Comparison of ENCODE assay signal across 17 cellular contexts in the genomic region with DNA sequence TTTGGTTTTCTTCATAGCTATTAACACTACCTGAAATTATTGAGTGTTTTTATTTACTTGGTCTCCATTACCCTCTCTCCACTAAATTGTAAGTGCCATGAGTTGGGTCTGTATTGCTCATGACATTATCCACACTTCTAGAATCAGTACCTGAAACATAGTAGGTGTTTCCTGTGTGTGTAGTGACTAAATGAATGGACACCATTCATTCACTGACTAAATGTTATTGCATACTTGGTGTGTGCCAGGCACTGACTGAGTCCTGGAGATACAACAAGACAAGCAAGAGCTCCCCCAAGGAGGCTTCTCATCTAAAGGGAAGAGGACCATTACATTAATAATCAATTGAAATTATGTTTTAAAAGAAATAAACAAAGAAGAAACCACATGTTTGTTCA. TPM values are rescaled to one million over a fixed set of nuclear protein-coding genes. Genes with fewer than 3 reads are reported as not detected.
DNase-seq lines count a peak whose midpoint lies in the region; ATAC-seq, FAIRE-seq and TF ChIP-seq lines count a peak whose summit lies in the region.
"Had no signal": no experiment of that assay in that cellular context is flagged by ENCODE, and none has a peak within 500 bp of the region (broad histone marks: within the 10 kb centered on the region; RNA-seq: fewer than 3 reads in every experiment).

No MANE protein-coding gene starts in this region.

- H3K9me3 Mint-ChIP-seq in activated CD8-positive, alpha-beta T cell treated with anti-CD3 and anti-CD28 coated beads for 36 hours, result no peaks in the 10 kb centered on the region
- no peaks in the 10 kb centered on the region for H3K9me3 Mint-ChIP-seq in activated CD8-positive, alpha-beta T cell treated with anti-CD3 and anti-CD28 coated beads, Interleukin-2, amount 10 ng/mL, durations not matched to agents 7 days and 5 days (ENCODE audit: insufficient read depth)
- H3K9me3 Mint-ChIP-seq in naive B cell, result no peaks in the 10 kb centered on the region

- H3K4me2 ChIP-seq in OCI-LY1 (ENCODE audit: low read length), result no peak overlapping the region
- H3K4me2 ChIP-seq: A549 had no signal

- H3K4me3 Mint-ChIP-seq in activated CD8-positive, alpha-beta T cell treated with anti-CD3 and anti-CD28 coated beads for 36 hours, result no peak overlapping the region
- no peak overlapping the region for H3K4me3 Mint-ChIP-seq in activated CD8-positive, alpha-beta T cell treated with anti-CD3 and anti-CD28 coated beads, Interleukin-2, amount 10 ng/mL, durations not matched to agents 7 days and 5 days
- H3K4me3 Mint-ChIP-seq in naive B cell, result peak overlapping the region in 4 of 8 donors; percentile 83 to 92 (median 88)

- peaks cover 35% of the 10 kb centered on the region for H3K79me2 ChIP-seq in OCI-LY1 (ENCODE audit: insufficient read depth, low read length)

- ATAC-seq in activated CD8-positive, alpha-beta T cell treated with anti-CD3 and anti-CD28 coated beads for 36 hours, result peak; percentile 62
- no peak for ATAC-seq in activated CD8-positive, alpha-beta T cell treated with anti-CD3 and anti-CD28 coated beads, Interleukin-2, amount 10 ng/mL, durations not matched to agents 7 days and 5 days
- no peak for ATAC-seq in naive B cell (ENCODE audit: low read depth in 2 of 2)
- ATAC-seq: A549 had no signal

- H3K36me3 Mint-ChIP-seq in activated CD8-positive, alpha-beta T cell treated with anti-CD3 and anti-CD28 coated beads for 36 hours (ENCODE audit: low read depth), result no peaks in the 10 kb centered on the region
- no peaks in the 10 kb centered on the region for H3K36me3 Mint-ChIP-seq in activated CD8-positive, alpha-beta T cell treated with anti-CD3 and anti-CD28 coated beads, Interleukin-2, amount 10 ng/mL, durations not matched to agents 7 days and 5 days (ENCODE audit: low read depth)
- H3K36me3 Mint-ChIP-seq in naive B cell, result no peaks in the 10 kb centered on the region

- TF ChIP-seq POLR2A in GM12892 (IDR thresholded peaks at IDR 0.05; ENCODE audit: low read depth, low read length), result no peak
- no peak for TF ChIP-seq POLR2A in adrenal gland (IDR thresholded peaks at IDR 0.05)

- H3K27me3 ChIP-seq in OCI-LY1 (ENCODE audit: insufficient read depth, low read length) (no peaks in the 10 kb centered on the region), adrenal gland (no peaks in the 10 kb centered on the region)
- H3K27me3 ChIP-seq: SJSA1 had no signal

- H3K4me1 ChIP-seq in OCI-LY1 (ENCODE audit: insufficient read depth, low read length, severe bottlenecking) (peaks cover 39% of the 10 kb centered on the region), adrenal gland (replicated peaks in 1 of 2) (no peaks in the 10 kb centered on the region)
- H3K4me1 ChIP-seq: A549, SJSA1 had no signal

- H3F3A ChIP-seq in OCI-LY1 (ENCODE audit: insufficient read depth, low read length), result no peaks in the 10 kb centered on the region

- no peaks in the 10 kb centered on the region for H3K9me2 ChIP-seq in OCI-LY1 (ENCODE audit: low read depth, low read length)

- no peak overlapping the region for H2AFZ ChIP-seq in OCI-LY1 (ENCODE audit: low read length)

- CTCF ChIA-PET in activated CD8-positive, alpha-beta T cell treated with anti-CD3 and anti-CD28 coated beads for 36 hours (lab: Charles Lee), result interaction anchor here (1.3 kb wide), 2 partner anchors 21 to 27 kb away, joined by 3 to 4 read pairs; no protein-coding TSS in a partner anchor
- CTCF ChIA-PET in activated CD8-positive, alpha-beta T cell treated with anti-CD3 and anti-CD28 coated beads, Interleukin-2, amount 10 ng/mL, durations not matched to agents 7 days and 5 days (lab: Charles Lee), result interaction anchor here (0.9 kb wide), 1 partner anchor 10 kb away, joined by 3 read pairs; no protein-coding TSS in a partner anchor

- H3K27ac ChIP-seq in OCI-LY1 (ENCODE audit: low read depth, low read length, poor library complexity, severe bottlenecking) (peak overlapping the region; percentile 85), adrenal gland (no peak overlapping the region)
- H3K27ac ChIP-seq: A549, RWPE1, SJSA1 had no signal

- no peak for DNase-seq in activated CD8-positive, alpha-beta T cell treated with anti-CD3 and anti-CD28 coated beads for 36 hours
- DNase-seq in activated CD8-positive, alpha-beta T cell treated with anti-CD3 and anti-CD28 coated beads, Interleukin-2, amount 10 ng/mL, durations not matched to agents 7 days and 5 days, result no peak
- DNase-seq in GM12892 (ENCODE audit: insufficient read length) (no peak), naive B cell (no peak), adrenal gland (no peak), DMS53 (lab: John Stamatoyannopoulos, UW) (no peak)
- no peak for DNase-seq in effector CD4-positive, alpha-beta T cell
- DNase-seq: Calu3, H7, IMR-90, NCI-H1436, NCI-H2029 treated with DMSO at 0.1 percent for 48 hours, NCI-H510A treated with DMSO at 0.1 percent for 48 hours had no signal

- no peaks in the 10 kb centered on the region for H3K9me3 ChIP-seq in OCI-LY1 (ENCODE audit: low read length)
- H3K9me3 ChIP-seq in adrenal gland (replicated peaks in 1 of 3), result no peaks in the 10 kb centered on the region
- H3K9me3 ChIP-seq: A549, SJSA1 had no signal

- intact Hi-C loops in activated CD8-positive, alpha-beta T cell treated with anti-CD3 and anti-CD28 coated beads for 36 hours (cut with micrococcal nuclease), result no loop called here
- intact Hi-C loops in adrenal gland (cut with DNase I), result no loop called here

- POLR2A ChIA-PET in activated CD8-positive, alpha-beta T cell treated with anti-CD3 and anti-CD28 coated beads for 36 hours (lab: Charles Lee), result no interaction called here
- POLR2A ChIA-PET in activated CD8-positive, alpha-beta T cell treated with anti-CD3 and anti-CD28 coated beads, Interleukin-2, amount 10 ng/mL, durations not matched to agents 7 days and 5 days (lab: Charles Lee), result no interaction called here

- no peak overlapping the region for H3K27ac Mint-ChIP-seq in activated CD8-positive, alpha-beta T cell treated with anti-CD3 and anti-CD28 coated beads for 36 hours
- no peak overlapping the region for H3K27ac Mint-ChIP-seq in activated CD8-positive, alpha-beta T cell treated with anti-CD3 and anti-CD28 coated beads, Interleukin-2, amount 10 ng/mL, durations not matched to agents 7 days and 5 days
- H3K27ac Mint-ChIP-seq in naive B cell, result peak overlapping the region; percentile 51 to 98 (median 90)

- H3K9ac ChIP-seq in OCI-LY1 (ENCODE audit: low read length), result no peak overlapping the region

- H3K27me3 Mint-ChIP-seq in activated CD8-positive, alpha-beta T cell treated with anti-CD3 and anti-CD28 coated beads for 36 hours, result no peaks in the 10 kb centered on the region
- peaks cover 9% of the 10 kb centered on the region for H3K27me3 Mint-ChIP-seq in activated CD8-positive, alpha-beta T cell treated with anti-CD3 and anti-CD28 coated beads, Interleukin-2, amount 10 ng/mL, durations not matched to agents 7 days and 5 days (ENCODE audit: low read depth)
- no peaks in the 10 kb centered on the region for H3K27me3 Mint-ChIP-seq in naive B cell

- H3K4me3 ChIP-seq in OCI-LY1 (ENCODE audit: low read depth, low read length, poor library complexity, severe bottlenecking), result no peak overlapping the region
- H3K4me3 ChIP-seq in adrenal gland, result no peak overlapping the region
- H3K4me3 ChIP-seq: A549, SJSA1 had no signal

- H3K4me1 Mint-ChIP-seq in activated CD8-positive, alpha-beta T cell treated with anti-CD3 and anti-CD28 coated beads for 36 hours (ENCODE audit: low read depth), result peaks cover 6% of the 10 kb centered on the region
- no peaks in the 10 kb centered on the region for H3K4me1 Mint-ChIP-seq in activated CD8-positive, alpha-beta T cell treated with anti-CD3 and anti-CD28 coated beads, Interleukin-2, amount 10 ng/mL, durations not matched to agents 7 days and 5 days (ENCODE audit: low read depth)
- peaks cover 43 to 59% (median 51%) of the 10 kb centered on the region in 3 donors for H3K4me1 Mint-ChIP-seq in naive B cell

- FAIRE-seq in GM12892 (lab: Jason Lieb, UNC), result peak; percentile 24
- FAIRE-seq: A549 had no signal

- no peaks in the 10 kb centered on the region for H4K20me1 ChIP-seq in OCI-LY1 (ENCODE audit: insufficient read depth, low read length)

- no peaks in the 10 kb centered on the region for H3K36me3 ChIP-seq in OCI-LY1 (ENCODE audit: insufficient read depth, low read length)
- no peaks in the 10 kb centered on the region for H3K36me3 ChIP-seq in adrenal gland (replicated peaks in 1 of 2)
- H3K36me3 ChIP-seq: SJSA1 had no signal

- TF ChIP-seq CTCF in activated CD8-positive, alpha-beta T cell treated with anti-CD3 and anti-CD28 coated beads for 36 hours (IDR thresholded peaks at IDR 0.05), result no peak
- TF ChIP-seq CTCF in OCI-LY1 (IDR thresholded peaks at IDR 0.05; ENCODE audit: low read length) (no peak), adrenal gland (IDR thresholded peaks at IDR 0.05) (no peak)

RNA-seq across cellular contexts. Expression of gene ATOSA, which starts 31.5 kb away (rescaled TPM):
- 10 to 100 TPM; 13.1 TPM for total RNA-seq in activated CD8-positive, alpha-beta T cell treated with anti-CD3 and anti-CD28 coated beads for 36 hours
- 10 to 100 TPM; 29.2 to 30.5 TPM for total RNA-seq in activated CD8-positive, alpha-beta T cell treated with anti-CD3 and anti-CD28 coated beads, Interleukin-2, amount 10 ng/mL, durations not matched to agents 7 days and 5 days
- 14.3 TPM for polyA plus RNA-seq in GM12892 (2012; ENCODE audit: missing spikeins)
- 10 to 100 TPM; 15.7 to 38.0 (median 28.4) TPM for polyA plus RNA-seq in naive B cell (ENCODE audit: low read depth in 6 of 6)
- total RNA-seq in adrenal gland, result 10 to 100 TPM; 26.0 to 87.3 (median 43.2) TPM
- polyA plus RNA-seq in adrenal gland, result 100 to 1,000 TPM in 1 of 3 donors, 10 to 100 TPM in 2; 62.5 to 128 (median 87.8) TPM

Comparison
In these comparisons a context has a peak if more than half of its experiments do, and no peak if none do; other contexts are left out.
1. H3K27ac Mint-ChIP-seq: peak in naive B cell (6 of 6); none in activated CD8-positive, alpha-beta T cell treated with anti-CD3 and anti-CD28 coated beads for 36 hours (single experiment) and activated CD8-positive, alpha-beta T cell treated with anti-CD3 and anti-CD28 coated beads, Interleukin-2, amount 10 ng/mL, durations not matched to agents 7 days and 5 days (single experiment).